Comparison of ENCODE assay signal across 20 cellular contexts in genomic region chr20:46977909-46978588, GRCh38.
DNase-seq lines count a peak whose midpoint lies in the region; ATAC-seq, FAIRE-seq and TF ChIP-seq lines count a peak whose summit lies in the region.
"Had no signal": no experiment of that assay in that cellular context is flagged by ENCODE, and none has a peak within 500 bp of the region (broad histone marks: within the 10 kb centered on the region; RNA-seq: fewer than 3 reads in every experiment).

No MANE protein-coding gene starts in this region.

- H3K4me3 Mint-ChIP-seq in brain (no peak overlapping the region), neural crest cell (peak overlapping the region; percentile 37)
- H3K4me3 Mint-ChIP-seq: GM23338 had no signal

- no peak for TF ChIP-seq EP300 in Ishikawa (IDR thresholded peaks at IDR 0.05; ENCODE audit: borderline replicate concordance)

- H3K27ac Mint-ChIP-seq in brain (peak overlapping the region in 4 of 5 experiments; percentile 1 to 97 (median 52)), neural crest cell (ENCODE audit: unreplicated experiment) (no peak overlapping the region)
- H3K27ac Mint-ChIP-seq: GM23338 had no signal

- no peak overlapping the region for H3K4me3 ChIP-seq in small intestine (ENCODE audit: low read depth in 1 of 2, low read length in 2 of 2)
- H3K4me3 ChIP-seq: GM23338, MG63 had no signal

- H3K4me1 ChIP-seq in small intestine (ENCODE audit: control insufficient read depth in 2 of 2, insufficient read depth in 1 of 2, low read depth in 1 of 2, low read length in 1 of 2): no peaks in the 10 kb centered on the region

- peaks cover 7% of the 10 kb centered on the region for H3K27me3 Mint-ChIP-seq in brain
- peaks cover 7% of the 10 kb centered on the region for H3K27me3 Mint-ChIP-seq in neural crest cell (ENCODE audit: low read depth)

- no peak for ATAC-seq in HG02798 (IDR thresholded peaks at IDR 0.05; ENCODE audit: poor library complexity, unreplicated experiment)
- ATAC-seq: HepG2 had no signal

- H3K27me3 ChIP-seq in small intestine (ENCODE audit: control insufficient read depth in 2 of 2, insufficient read depth in 2 of 2, low read length in 2 of 2): peaks cover 0 to 2% of the 10 kb centered on the region in 2 donors
- H3K27me3 ChIP-seq: MG63 had no signal

- 78 to 84% (median 80%) methylated on average over 13 of the region's 13 CpGs for WGBS in small intestine, 3 donors

- no peak for FAIRE-seq in small intestine (lab: Jason Lieb, UNC)
- FAIRE-seq: GM12892, HepG2 had no signal

- TF ChIP-seq RAD21 in Ishikawa (IDR thresholded peaks at IDR 0.05; ENCODE audit: low read depth): no peak

- no peak for TF ChIP-seq CTCF in brain (conservative IDR thresholded peaks at IDR 0.05)
- no peak for TF ChIP-seq CTCF in neural crest cell (conservative IDR thresholded peaks at IDR 0.05)

- peaks cover 9 to 14% (median 12%) of the 10 kb centered on the region in 5 experiments for H3K9me3 Mint-ChIP-seq in brain
- peaks cover 6% of the 10 kb centered on the region for H3K9me3 Mint-ChIP-seq in neural crest cell

- H3K27ac ChIP-seq in small intestine (ENCODE audit: low read depth in 1 of 2, low read length in 1 of 2): no peak overlapping the region
- H3K27ac ChIP-seq: RWPE1 had no signal

- peaks cover 38% of the 10 kb centered on the region for H3K4me1 Mint-ChIP-seq in brain
- peaks cover 33% of the 10 kb centered on the region for H3K4me1 Mint-ChIP-seq in neural crest cell

- DNase-seq in NCI-H82 treated with DMSO at 0.1 percent for 48 hours (lab: John Stamatoyannopoulos, UW; ENCODE audit: unreplicated experiment) (peak; percentile 67), neural crest cell (ENCODE audit: low read depth, low spot score) (no peak), OCI-M1 (lab: John Stamatoyannopoulos, UW) (no peak), small intestine (no peak)
- DNase-seq: COR-L47; Karpas-422; MG63; NCI-H1092; NCI-H146; NCI-H2081 treated with DMSO at 0.1 percent for 48 hours; NCI-H2227 treated with DMSO at 0.1 percent for 48 hours; NCI-H526 treated with DMSO at 0.1 percent for 48 hours; NK-92 treated with Interleukin-12 subunit alpha and Interleukin-12 subunit beta, amount 100 ng/mL, for 24 hours had no signal

- no peaks in the 10 kb centered on the region for H3K36me3 ChIP-seq in small intestine (ENCODE audit: control insufficient read depth in 2 of 2, insufficient read depth in 2 of 2, low read length in 2 of 2)
- H3K36me3 ChIP-seq: MG63 had no signal

- H3K9me3 ChIP-seq in small intestine (ENCODE audit: control insufficient read depth, low read depth): no peaks in the 10 kb centered on the region

- H3K36me3 Mint-ChIP-seq in brain (peaks cover 3% of the 10 kb centered on the region), neural crest cell (ENCODE audit: low read depth) (peaks cover 7% of the 10 kb centered on the region)

TF ChIP-seq in Ishikawa, 13 proteins besides CTCF, POLR2A, EP300 and RAD21:
- TF ChIP-seq USF1 (IDR thresholded peaks at IDR 0.05) (peak; percentile 22; the same call in 1 of the 2 replicates), TAF1 (IDR thresholded peaks at IDR 0.05; ENCODE audit: low read depth) (no peak), FOXM1 (IDR thresholded peaks at IDR 0.05; ENCODE audit: borderline replicate concordance, low read depth) (no peak), EGR1 (IDR thresholded peaks at IDR 0.05) (no peak), NFIC (IDR thresholded peaks at IDR 0.05) (no peak)
